1 cellular context compared by ENCODE assay signal in genomic region chr6:125948455-125948854, GRCh38.
A peak's percentile ranks its signal among the peaks of the same experiment; 100 is the strongest.
TF ChIP-seq lines count a peak whose summit lies in the region.

No MANE protein-coding gene starts in this region.

TF ChIP-seq in HepG2, 621 proteins besides CTCF, POLR2A, EP300 and RAD21:
- TF ChIP-seq NR2F6 (IDR thresholded peaks at IDR 0.05) (0 out of 2 replicates have a peak, but pooled peaks have one; percentile 28), NR2F6 (CRISPR knock-in tag; IDR thresholded peaks at IDR 0.05) (no peak), ZGPAT (CRISPR knock-in tag; IDR thresholded peaks at IDR 0.05) (no peak)
TF ChIP-seq in HepG2: peak in this region for 1.
